9 cellular contexts compared by ENCODE assay signal in genomic region chr16:2753523-2754020, GRCh38. TPM values are rescaled to one million over a fixed set of nuclear protein-coding genes. Genes with fewer than 3 reads are reported as not detected.
A peak's percentile ranks its signal among the peaks of the same experiment; 100 is the strongest.
DNase-seq lines count a peak whose midpoint lies in the region; ATAC-seq and TF ChIP-seq lines count a peak whose summit lies in the region.
"Had no signal": no experiment of that assay in that cellular context is flagged by ENCODE, and none has a peak within 500 bp of the region (broad histone marks: within the 10 kb centered on the region; RNA-seq: fewer than 3 reads in every experiment).

No MANE protein-coding gene starts in this region.

- CTCF ChIA-PET in Caco-2 (lab: Charles Lee), result interaction anchor here (0.5 to 1.0 kb wide), 2 partner anchors 21 to 202 kb away, joined by 3 to 7 read pairs; no protein-coding TSS in a partner anchor
- CTCF ChIA-PET in OCI-LY7 (lab: Charles Lee; ENCODE audit: unreplicated experiment), result no interaction called here
- CTCF ChIA-PET in HEK293T (lab: Yijun Ruan, JAX), result interaction anchor here (0.7 kb wide), 1 partner anchor 16 kb away, joined by 3 read pairs; no protein-coding TSS in a partner anchor

- no peak for TF ChIP-seq CTCF in Caco-2 (IDR thresholded peaks at IDR 0.05; ENCODE audit: insufficient read depth in 1 of 2, low read depth in 1 of 2, low read length in 1 of 2, severe bottlenecking in 1 of 2, unreplicated experiment in 1 of 2)
- peak; percentile 20; the same call in 1 of the 2 replicates for TF ChIP-seq CTCF in OCI-LY7 (conservative IDR thresholded peaks at IDR 0.05; ENCODE audit: low read length)
- TF ChIP-seq CTCF in endodermal cell (conservative IDR thresholded peaks at IDR 0.05), result no peak
- no peak for TF ChIP-seq CTCF in nephron (IDR thresholded peaks at IDR 0.05; ENCODE audit: unreplicated experiment in 3 of 3)

- H3K4me1 ChIP-seq in Caco-2 (peaks cover 8% of the 10 kb centered on the region; the same call in 1 of the 2 replicates), OCI-LY7 (ENCODE audit: insufficient read depth, low read length, poor library complexity, severe bottlenecking) (peaks cover 35% of the 10 kb centered on the region), endodermal cell (ENCODE audit: control insufficient read depth, insufficient read depth, low read length) (no peaks in the 10 kb centered on the region)

- intact Hi-C loops in Caco-2 (cut with micrococcal nuclease; ENCODE audit: unreplicated experiment) (loop anchor here (5.0 kb wide), 1 partner anchor 104 kb away; the partner anchor contains the start of gene PRSS22), OCI-LY7 (cut with micrococcal nuclease; ENCODE audit: unreplicated experiment) (loop anchor here (2.0 to 10.0 kb wide), 3 partner anchors 23 to 219 kb away; partner anchors contain the start of genes CEMP1, ELOB and PDPK1)

- peak overlapping the region; percentile 93 for H3K9ac ChIP-seq in endodermal cell (ENCODE audit: extremely low read depth, low read length, poor library complexity, severe bottlenecking)

- WGBS in endodermal cell (ENCODE audit: insufficient coverage in 1 of 2, insufficient read length in 1 of 2), 2 experiments, result 0 to 2% methylated on average over 13 to 17 of the region's 17 CpGs

- peak overlapping the region; percentile 83 for H3K4me2 ChIP-seq in OCI-LY7 (ENCODE audit: low read length)

- peaks cover 33% of the 10 kb centered on the region for H3K4me1 Mint-ChIP-seq in Caco-2 (ENCODE audit: low read depth, unreplicated experiment)
- H3K4me1 Mint-ChIP-seq in endodermal cell, result peaks cover 26% of the 10 kb centered on the region
- peaks cover 62% of the 10 kb centered on the region for H3K4me1 Mint-ChIP-seq in nephron

- peaks cover 76% of the 10 kb centered on the region for H3K79me2 ChIP-seq in OCI-LY7 (ENCODE audit: insufficient read depth, low read depth, low read length)

- H3K27me3 Mint-ChIP-seq in Caco-2 (ENCODE audit: insufficient read depth, unreplicated experiment), result no peaks in the 10 kb centered on the region
- no peaks in the 10 kb centered on the region for H3K27me3 Mint-ChIP-seq in endodermal cell (ENCODE audit: insufficient read depth)
- no peaks in the 10 kb centered on the region for H3K27me3 Mint-ChIP-seq in nephron (ENCODE audit: low read depth)

- POLR2A ChIA-PET in Caco-2 (lab: Charles Lee), result interaction anchor here (0.6 to 2.2 kb wide), 3 partner anchors 20 to 311 kb away, joined by 3 to 8 read pairs (median 6); partner anchors contain the start of gene ELOB
- POLR2A ChIA-PET in OCI-LY7 (lab: Charles Lee), result interaction anchor here (0.6 kb wide), 1 partner anchor 19 kb away, joined by 8 read pairs; no protein-coding TSS in a partner anchor
- POLR2A ChIA-PET in HEK293T (lab: Yijun Ruan, JAX), result interaction anchor here (0.6 to 4.3 kb wide), 7 partner anchors 15 to 128 kb away, joined by 3 to 42 read pairs (median 13); partner anchors contain the start of genes ELOB and KCTD5

- DNase-seq in Caco-2, result no peak
- DNase-seq in OCI-LY7 (ENCODE audit: low spot score), result peak; percentile 21
- no peak for DNase-seq in endodermal cell
- DNase-seq in HEK293T (ENCODE audit: extremely low spot score), result no peak
- no peak for DNase-seq in ureter (ENCODE audit: low spot score)
- DNase-seq in cerebellum (ENCODE audit: low spot score), result no peak

- peak overlapping the region; percentile 75 for H3K4me3 ChIP-seq in Caco-2 (ENCODE audit: low read depth, low read length)
- peak overlapping the region; percentile 99 for H3K4me3 ChIP-seq in OCI-LY7 (ENCODE audit: low read depth, low read length, poor library complexity, severe bottlenecking)
- peak overlapping the region; percentile 94 for H3K4me3 ChIP-seq in endodermal cell (ENCODE audit: low read length)

- no peaks in the 10 kb centered on the region for H3K9me2 ChIP-seq in OCI-LY7 (ENCODE audit: insufficient read depth, low read length)

- H3K27ac Mint-ChIP-seq in Caco-2 (ENCODE audit: unreplicated experiment) (peak overlapping the region; percentile 97), endodermal cell (peak overlapping the region; percentile 97), nephron (peak overlapping the region; percentile 94 to 99 (median 94))

- H3K9me3 ChIP-seq in Caco-2 (no peaks in the 10 kb centered on the region), OCI-LY7 (ENCODE audit: low read length) (no peaks in the 10 kb centered on the region), endodermal cell (ENCODE audit: control insufficient read depth, low read length) (peaks cover 2% of the 10 kb centered on the region)

- H3K4me3 Mint-ChIP-seq in Caco-2 (ENCODE audit: unreplicated experiment) (peak overlapping the region; percentile 78), endodermal cell (peak overlapping the region; percentile 94), nephron (peak overlapping the region; percentile 90 to 97 (median 92))

- H3K27ac ChIP-seq in OCI-LY7 (ENCODE audit: low read depth, low read length, poor library complexity, severe bottlenecking), result peak overlapping the region; percentile 95
- H3K27ac ChIP-seq in endodermal cell (ENCODE audit: low read depth, low read length), result peak overlapping the region; percentile 99

- BruUV-seq in Caco-2 (replicated peaks; lab: Mats Ljungman, UMichigan) (no TSS peak), OCI-LY7 (replicated peaks; lab: Mats Ljungman, UMichigan) (no TSS peak)

- no peak overlapping the region for H2AFZ ChIP-seq in OCI-LY7 (ENCODE audit: low read length)

- H3K36me3 ChIP-seq in Caco-2 (ENCODE audit: control insufficient read depth, insufficient read depth, low read length) (peaks cover 3% of the 10 kb centered on the region), OCI-LY7 (ENCODE audit: insufficient read depth, low read length) (peaks cover 64% of the 10 kb centered on the region), endodermal cell (ENCODE audit: control insufficient read depth, insufficient read depth, low read length) (peaks cover 41% of the 10 kb centered on the region)

- no peaks in the 10 kb centered on the region for H3K9me3 Mint-ChIP-seq in Caco-2 (ENCODE audit: unreplicated experiment)
- no peaks in the 10 kb centered on the region for H3K9me3 Mint-ChIP-seq in endodermal cell
- H3K9me3 Mint-ChIP-seq in nephron, result no peaks in the 10 kb centered on the region

- H3K27me3 ChIP-seq in Caco-2 (replicated peaks; ENCODE audit: control insufficient read depth, insufficient read depth, low read length), result no peaks in the 10 kb centered on the region
- H3K27me3 ChIP-seq in endodermal cell (ENCODE audit: control insufficient read depth, insufficient read depth, low read length, poor library complexity, severe bottlenecking), result no peaks in the 10 kb centered on the region

- H4K20me1 ChIP-seq in OCI-LY7 (ENCODE audit: insufficient read depth, low read length), result peaks cover 35% of the 10 kb centered on the region

- no peak for ATAC-seq in HG02798 (IDR thresholded peaks at IDR 0.05; ENCODE audit: poor library complexity, unreplicated experiment)

- H3K36me3 Mint-ChIP-seq in Caco-2 (ENCODE audit: insufficient read depth, unreplicated experiment), result peaks cover 77% of the 10 kb centered on the region
- peaks cover 62% of the 10 kb centered on the region for H3K36me3 Mint-ChIP-seq in endodermal cell (ENCODE audit: low read depth)
- peaks cover 49% of the 10 kb centered on the region for H3K36me3 Mint-ChIP-seq in nephron (ENCODE audit: low read depth)

TF ChIP-seq in HEK293T, 16 proteins besides CTCF, POLR2A, EP300 and RAD21 (continues in another document):
- TF ChIP-seq SP1 (IDR thresholded peaks at IDR 0.05) (no peak), FOXM1 (IDR thresholded peaks at IDR 0.05; ENCODE audit: borderline replicate concordance) (no peak), BHLHE40 (IDR thresholded peaks at IDR 0.05; ENCODE audit: borderline replicate concordance) (no peak), PKNOX1 (IDR thresholded peaks at IDR 0.05) (no peak), ELF4 (IDR thresholded peaks at IDR 0.05) (no peak), TARDBP (IDR thresholded peaks at IDR 0.05) (no peak), CTBP1 (IDR thresholded peaks at IDR 0.05; ENCODE audit: borderline replicate concordance) (no peak), FOXA1 (IDR thresholded peaks at IDR 0.05) (no peak), ZNF384 (IDR thresholded peaks at IDR 0.05) (no peak), FOXK2 (IDR thresholded peaks at IDR 0.05) (no peak), HDGF (IDR thresholded peaks at IDR 0.05; ENCODE audit: borderline replicate concordance) (no peak)

RNA-seq across cellular contexts. Expression of gene SRRM2, which starts 1.1 kb away (rescaled TPM):
- total RNA-seq in Caco-2 (2022) (332 and 382 TPM in 2 replicates), OCI-LY7 (2022) (819 and 825 TPM in 2 replicates), endodermal cell (100 to 1,000 TPM; 843 to 876 TPM), ureter (669 TPM), cerebellum (74.1 TPM)
- 206 and 208 TPM in 2 replicates for total RNA-seq in OCI-LY7 (2014; rRNA removed; shearing (Covaris generic))
- polyA plus RNA-seq in endodermal cell (2013, experiment 1 of 2), result 625 TPM
- polyA plus RNA-seq in endodermal cell (2013, experiment 2 of 2), result 517 TPM

RNA-seq across cellular contexts. Expression of gene ELOB, which starts 23.5 kb away (rescaled TPM):
- 175 and 184 TPM in 2 replicates for total RNA-seq in Caco-2 (2022)
- total RNA-seq in OCI-LY7 (2014; rRNA removed; shearing (Covaris generic)), result 282 and 285 TPM in 2 replicates
- 204 and 209 TPM in 2 replicates for total RNA-seq in OCI-LY7 (2022)
- 100 to 1,000 TPM; 264 to 272 TPM for total RNA-seq in endodermal cell
- polyA plus RNA-seq in endodermal cell (2013, experiment 1 of 2), result 227 TPM
- 216 TPM for polyA plus RNA-seq in endodermal cell (2013, experiment 2 of 2)
- total RNA-seq in ureter, result 274 TPM
- total RNA-seq in cerebellum, result 98.8 TPM

RNA-seq across cellular contexts. Expression of gene PRSS27, which starts 33.5 kb away (rescaled TPM):
- total RNA-seq in Caco-2 (2022), result 0.72 and 1.1 TPM in 2 replicates
- total RNA-seq in OCI-LY7 (2014; rRNA removed; shearing (Covaris generic)), result 1.3 and 2.7 TPM in 2 replicates
- total RNA-seq in OCI-LY7 (2022), result 5.7 and 7.7 TPM in 2 replicates
- total RNA-seq in endodermal cell, result 1 to 10 TPM; 3.7 to 4.2 TPM
- 4.2 TPM for polyA plus RNA-seq in endodermal cell (2013, experiment 1 of 2)
- polyA plus RNA-seq in endodermal cell (2013, experiment 2 of 2), result 2.7 TPM
- 3.1 TPM for total RNA-seq in ureter
- 2.6 TPM for total RNA-seq in cerebellum

RNA-seq across cellular contexts. Expression of gene PRSS33, which starts 33.8 kb away (rescaled TPM):
- not detected in 2 replicates for total RNA-seq in Caco-2 (2022)
- not detected in 2 replicates for total RNA-seq in OCI-LY7 (2014; rRNA removed; shearing (Covaris generic))
- not detected in 2 replicates for total RNA-seq in OCI-LY7 (2022)
- total RNA-seq in endodermal cell, result under 1 TPM in 1 of 2 donors, not detected in 1; 0.35 TPM
- 0.36 TPM for polyA plus RNA-seq in endodermal cell (2013, experiment 1 of 2)
- 0.41 TPM for polyA plus RNA-seq in endodermal cell (2013, experiment 2 of 2)
- total RNA-seq in ureter, result not detected
- not detected for total RNA-seq in cerebellum
- total RNA-seq: NCI-H460 had no signal

RNA-seq across cellular contexts. Expression of gene PRSS41, which starts 44.7 kb away (rescaled TPM):
- total RNA-seq in Caco-2 (2022) (not detected in 2 replicates), OCI-LY7 (2022) (not detected in 2 replicates), endodermal cell (not detected), ureter (not detected), cerebellum (not detected)
- not detected in 2 replicates for total RNA-seq in OCI-LY7 (2014; rRNA removed; shearing (Covaris generic))
- polyA plus RNA-seq in endodermal cell (2013, experiment 1 of 2), result not detected
- not detected for polyA plus RNA-seq in endodermal cell (2013, experiment 2 of 2)
- total RNA-seq: NCI-H460 had no signal
